12 cellular contexts compared by ENCODE assay signal in the genomic region with DNA sequence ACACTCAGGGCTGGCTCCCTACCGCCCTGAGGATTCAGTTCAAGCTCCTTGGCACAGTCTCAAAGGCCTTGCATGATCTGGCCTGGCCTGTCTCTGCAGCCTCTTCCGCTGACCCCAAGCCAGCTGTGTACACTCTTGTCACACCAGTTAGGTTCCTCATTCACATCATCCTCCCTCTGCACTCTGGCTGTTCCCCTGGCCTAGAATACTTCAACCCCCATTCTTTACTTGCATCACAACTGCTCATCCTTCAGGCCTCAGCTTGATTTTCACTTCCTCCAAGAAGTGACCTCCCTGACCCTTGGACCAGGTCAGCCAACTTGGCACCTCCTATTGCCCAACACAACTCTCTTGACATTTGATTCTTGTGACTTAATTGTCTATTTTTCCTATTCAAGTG. TPM values are rescaled to one million over a fixed set of nuclear protein-coding genes. Genes with fewer than 3 reads are reported as not detected.
A peak's percentile ranks its signal among the peaks of the same experiment; 100 is the strongest.
DNase-seq lines count a peak whose midpoint lies in the region; ATAC-seq and TF ChIP-seq lines count a peak whose summit lies in the region.
"Had no signal": no experiment of that assay in that cellular context is flagged by ENCODE, and none has a peak within 500 bp of the region (broad histone marks: within the 10 kb centered on the region; RNA-seq: fewer than 3 reads in every experiment).

No MANE protein-coding gene starts in this region.

- H3K9me3 ChIP-seq in RWPE2 (ENCODE audit: severe bottlenecking), result no peaks in the 10 kb centered on the region
- H3K9me3 ChIP-seq in right cardiac atrium (ENCODE audit: control insufficient read depth, low read length), result no peaks in the 10 kb centered on the region

- H3K27ac ChIP-seq in RWPE2 (ENCODE audit: poor library complexity, severe bottlenecking) (peak overlapping the region; percentile 62), right cardiac atrium (ENCODE audit: low read length) (no peak overlapping the region)

- H3K27me3 ChIP-seq in RWPE2 (ENCODE audit: insufficient read depth, poor library complexity, severe bottlenecking) (no peaks in the 10 kb centered on the region), right cardiac atrium (ENCODE audit: control insufficient read depth, insufficient read depth) (no peaks in the 10 kb centered on the region)

- WGBS in right cardiac atrium, result 79% methylated on average over 2 of the region's 2 CpGs

- CTCF ChIA-PET in WTC11 (lab: Charles Lee), result interaction anchor here (0.7 to 2.8 kb wide), 2 partner anchors 24 to 37 kb away, joined by 3 to 21 read pairs; a partner anchor contains a TSS

- no peaks in the 10 kb centered on the region for H3K36me3 ChIP-seq in RWPE2 (ENCODE audit: low read depth)

- no peak overlapping the region for H3K4me3 Mint-ChIP-seq in stimulated activated memory B cell treated with anti-CD40 and anti-IgM and Interleukin-4, amounts not matched to agents 10 μg/mL and 1 μg/mL and 100 μg/mL, for 72 hours
- H3K4me3 Mint-ChIP-seq in WTC11, result no peak overlapping the region
- H3K4me3 Mint-ChIP-seq: T-cell had no signal

- POLR2A ChIA-PET in WTC11 (lab: Charles Lee), result interaction anchor here (0.5 kb wide), 1 partner anchor 81 kb away, joined by 3 read pairs; no protein-coding TSS in a partner anchor

- H3K4me3 ChIP-seq in RWPE2 (ENCODE audit: severe bottlenecking) (no peak overlapping the region), right cardiac atrium (ENCODE audit: low read length) (no peak overlapping the region)

- H3K27ac Mint-ChIP-seq in stimulated activated memory B cell treated with anti-CD40 and anti-IgM and Interleukin-4, amounts not matched to agents 10 μg/mL and 1 μg/mL and 100 μg/mL, for 72 hours, result no peak overlapping the region
- H3K27ac Mint-ChIP-seq in WTC11, result no peak overlapping the region
- H3K27ac Mint-ChIP-seq: T-cell had no signal

- no peaks in the 10 kb centered on the region for H3K9me3 Mint-ChIP-seq in stimulated activated memory B cell treated with anti-CD40 and anti-IgM and Interleukin-4, amounts not matched to agents 10 μg/mL and 1 μg/mL and 100 μg/mL, for 72 hours
- H3K9me3 Mint-ChIP-seq in WTC11, result peaks cover 5% of the 10 kb centered on the region; the same call in 1 of the 2 replicates
- H3K9me3 Mint-ChIP-seq: T-cell had no signal

- H3K4me1 Mint-ChIP-seq in stimulated activated memory B cell treated with anti-CD40 and anti-IgM and Interleukin-4, amounts not matched to agents 10 μg/mL and 1 μg/mL and 100 μg/mL, for 72 hours, result peaks cover 8% of the 10 kb centered on the region
- no peaks in the 10 kb centered on the region for H3K4me1 Mint-ChIP-seq in WTC11
- H3K4me1 Mint-ChIP-seq: T-cell had no signal

- intact Hi-C loops in right cardiac atrium (cut with DNase I), result no loop called here

- H3K36me3 Mint-ChIP-seq in stimulated activated memory B cell treated with anti-CD40 and anti-IgM and Interleukin-4, amounts not matched to agents 10 μg/mL and 1 μg/mL and 100 μg/mL, for 72 hours, result no peaks in the 10 kb centered on the region
- no peaks in the 10 kb centered on the region for H3K36me3 Mint-ChIP-seq in WTC11
- H3K36me3 Mint-ChIP-seq: T-cell had no signal

- H3K27me3 Mint-ChIP-seq in stimulated activated memory B cell treated with anti-CD40 and anti-IgM and Interleukin-4, amounts not matched to agents 10 μg/mL and 1 μg/mL and 100 μg/mL, for 72 hours, result no peaks in the 10 kb centered on the region
- peaks cover 3% of the 10 kb centered on the region for H3K27me3 Mint-ChIP-seq in WTC11 (ENCODE audit: low read depth)
- H3K27me3 Mint-ChIP-seq: T-cell had no signal

- DNase-seq in RWPE2 (ENCODE audit: low spot score) (no peak), right cardiac atrium (peak; percentile 41 to 80 (median 78)), WTC11 (ENCODE audit: low spot score) (no peak), activated T-cell treated with anti-CD3 and anti-CD28 coated beads for 4 hours (no peak)
- DNase-seq: DMS 273 treated with DMSO at 0.1 percent for 48 hours, NCI-H2227 treated with DMSO at 0.1 percent for 48 hours had no signal

- H3K4me1 ChIP-seq in RWPE2 (ENCODE audit: insufficient read depth, poor library complexity, severe bottlenecking) (peaks cover 27% of the 10 kb centered on the region), right cardiac atrium (ENCODE audit: control insufficient read depth, insufficient read depth, low read length) (peaks cover 13% of the 10 kb centered on the region)

- TF ChIP-seq CTCF in RWPE2 (IDR thresholded peaks at IDR 0.05; ENCODE audit: poor library complexity, severe bottlenecking), result no peak
- no peak for TF ChIP-seq CTCF in WTC11 (IDR thresholded peaks at IDR 0.05)

- ATAC-seq in GM19452 (IDR thresholded peaks at IDR 0.05; ENCODE audit: unreplicated experiment) (peak; percentile 80), RWPE2 (ENCODE audit: low read depth) (no peak), right cardiac atrium (peak; percentile 48 to 55), GM18861 (IDR thresholded peaks at IDR 0.05; ENCODE audit: unreplicated experiment) (no peak), GM21825 (IDR thresholded peaks at IDR 0.05; ENCODE audit: unreplicated experiment) (no peak), WTC11 (no peak)
- peak; percentile 18 for ATAC-seq in stimulated activated memory B cell treated with anti-CD40 and anti-IgM and Interleukin-4, amounts not matched to agents 10 μg/mL and 1 μg/mL and 100 μg/mL, for 72 hours
- ATAC-seq: T-cell had no signal

TF ChIP-seq in WTC11, 78 proteins besides CTCF, POLR2A, EP300 and RAD21 (continues in another document):
- TF ChIP-seq, protein P1, sequence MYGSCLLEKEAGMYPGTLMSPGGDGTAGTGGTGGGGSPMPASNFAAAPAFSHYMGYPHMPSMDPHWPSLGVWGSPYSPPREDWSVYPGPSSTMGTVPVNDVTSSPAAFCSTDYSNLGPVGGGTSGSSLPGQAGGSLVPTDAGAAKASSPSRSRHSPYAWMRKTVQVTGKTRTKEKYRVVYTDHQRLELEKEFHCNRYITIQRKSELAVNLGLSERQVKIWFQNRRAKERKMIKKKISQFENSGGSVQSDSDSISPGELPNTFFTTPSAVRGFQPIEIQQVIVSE (CRISPR knock-in tag; IDR thresholded peaks at IDR 0.05; ENCODE audit: borderline replicate concordance), result no peak
- TF ChIP-seq, protein P2, sequence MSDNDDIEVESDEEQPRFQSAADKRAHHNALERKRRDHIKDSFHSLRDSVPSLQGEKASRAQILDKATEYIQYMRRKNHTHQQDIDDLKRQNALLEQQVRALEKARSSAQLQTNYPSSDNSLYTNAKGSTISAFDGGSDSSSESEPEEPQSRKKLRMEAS (CRISPR knock-in tag; IDR thresholded peaks at IDR 0.05), result no peak
- TF ChIP-seq, protein P3, sequence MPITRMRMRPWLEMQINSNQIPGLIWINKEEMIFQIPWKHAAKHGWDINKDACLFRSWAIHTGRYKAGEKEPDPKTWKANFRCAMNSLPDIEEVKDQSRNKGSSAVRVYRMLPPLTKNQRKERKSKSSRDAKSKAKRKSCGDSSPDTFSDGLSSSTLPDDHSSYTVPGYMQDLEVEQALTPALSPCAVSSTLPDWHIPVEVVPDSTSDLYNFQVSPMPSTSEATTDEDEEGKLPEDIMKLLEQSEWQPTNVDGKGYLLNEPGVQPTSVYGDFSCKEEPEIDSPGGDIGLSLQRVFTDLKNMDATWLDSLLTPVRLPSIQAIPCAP (CRISPR knock-in tag; IDR thresholded peaks at IDR 0.05), result no peak
- no peak for TF ChIP-seq CBFB (CRISPR knock-in tag; IDR thresholded peaks at IDR 0.05; ENCODE audit: low read depth)
- TF ChIP-seq, protein P4, sequence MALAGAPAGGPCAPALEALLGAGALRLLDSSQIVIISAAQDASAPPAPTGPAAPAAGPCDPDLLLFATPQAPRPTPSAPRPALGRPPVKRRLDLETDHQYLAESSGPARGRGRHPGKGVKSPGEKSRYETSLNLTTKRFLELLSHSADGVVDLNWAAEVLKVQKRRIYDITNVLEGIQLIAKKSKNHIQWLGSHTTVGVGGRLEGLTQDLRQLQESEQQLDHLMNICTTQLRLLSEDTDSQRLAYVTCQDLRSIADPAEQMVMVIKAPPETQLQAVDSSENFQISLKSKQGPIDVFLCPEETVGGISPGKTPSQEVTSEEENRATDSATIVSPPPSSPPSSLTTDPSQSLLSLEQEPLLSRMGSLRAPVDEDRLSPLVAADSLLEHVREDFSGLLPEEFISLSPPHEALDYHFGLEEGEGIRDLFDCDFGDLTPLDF (CRISPR knock-in tag; IDR thresholded peaks at IDR 0.05), result no peak
- TF ChIP-seq TP53 (CRISPR knock-in tag; IDR thresholded peaks at IDR 0.05), result no peak
- TF ChIP-seq HMGA2 (CRISPR knock-in tag; IDR thresholded peaks at IDR 0.05), result no peak
- no peak for TF ChIP-seq GTF2I (CRISPR knock-in tag; conservative IDR thresholded peaks at IDR 0.05)

RNA-seq across cellular contexts. Expression of a gene that starts 18.9 kb away (rescaled TPM):
- total RNA-seq in right cardiac atrium (10 to 100 TPM; 57.6 to 71.9 (median 63.6) TPM), WTC11 (2021) (44.1 to 46.4 TPM (median 46.2 TPM) in 3 replicates)
- 144 TPM for polyA plus RNA-seq in right cardiac atrium

RNA-seq across cellular contexts. Expression of a gene that starts 24.6 kb away (rescaled TPM):
- 10 to 100 TPM; 17.6 to 26.8 (median 19.5) TPM for total RNA-seq in right cardiac atrium
- 31.0 TPM for polyA plus RNA-seq in right cardiac atrium
- 2.2 to 4.0 TPM (median 2.5 TPM) in 3 replicates for total RNA-seq in WTC11 (2021)

RNA-seq across cellular contexts. Expression of a gene that starts 38.2 kb away (rescaled TPM):
- total RNA-seq in right cardiac atrium (under 1 TPM in 2 of 4 donors, not detected in 2; 0.25 to 0.26 TPM), WTC11 (2021) (0.37 to 0.76 TPM (median 0.50 TPM) in 3 replicates)
- 0.05 TPM for polyA plus RNA-seq in right cardiac atrium
- total RNA-seq: bronchial epithelial cell had no signal

Comparison
In these comparisons a context has a peak if more than half of its experiments do, and no peak if none do; other contexts are left out.
1. ATAC-seq: peak in GM19452 (single experiment), right cardiac atrium (2 of 2) and stimulated activated memory B cell treated with anti-CD40 and anti-IgM and Interleukin-4, amounts not matched to agents 10 μg/mL and 1 μg/mL and 100 μg/mL, for 72 hours (single experiment); none in RWPE2 (single experiment), GM18861 (single experiment), GM21825 (single experiment) and WTC11 (single experiment).
2. DNase-seq: peak in right cardiac atrium (3 of 3); none in RWPE2 (single experiment), WTC11 (single experiment) and activated T-cell treated with anti-CD3 and anti-CD28 coated beads for 4 hours (single experiment).